In genomic region chr5:80474929-80475328, GRCh38 we compare ENCODE assay signal across 1 cellular context.
A peak's percentile ranks its signal among the peaks of the same experiment; 100 is the strongest.
TF ChIP-seq lines count a peak whose summit lies in the region.

No MANE protein-coding gene starts in this region.

TF ChIP-seq in HepG2, 621 proteins besides CTCF, POLR2A, EP300 and RAD21 (continued from another document):
- TF ChIP-seq SSRP1 (CRISPR knock-in tag; IDR thresholded peaks at IDR 0.05) (no peak), ZKSCAN8 (CRISPR knock-in tag; IDR thresholded peaks at IDR 0.05; ENCODE audit: borderline replicate concordance) (0 out of 2 replicates have a peak, but pooled peaks have one; percentile 53), ZNF24 (IDR thresholded peaks at IDR 0.05) (no peak), TBP (CRISPR knock-in tag; IDR thresholded peaks at IDR 0.05) (no peak), ETV6 (CRISPR knock-in tag; conservative IDR thresholded peaks at IDR 0.05) (no peak), HMGXB3 (CRISPR knock-in tag; IDR thresholded peaks at IDR 0.05; ENCODE audit: borderline replicate concordance) (no peak), ZC3H4 (CRISPR knock-in tag; IDR thresholded peaks at IDR 0.05; ENCODE audit: borderline replicate concordance) (no peak), ATF7-NPFF (CRISPR knock-in tag; IDR thresholded peaks at IDR 0.05; ENCODE audit: low read depth) (no peak), ZNF430 (CRISPR knock-in tag; IDR thresholded peaks at IDR 0.05) (no peak), SP140L (CRISPR knock-in tag; IDR thresholded peaks at IDR 0.05; ENCODE audit: borderline replicate concordance) (no peak), GABPA (IDR thresholded peaks at IDR 0.05; ENCODE audit: low read depth, low read length) (no peak), GABPA (CRISPR knock-in tag; IDR thresholded peaks at IDR 0.05; ENCODE audit: low read depth) (no peak), CCDC6 (CRISPR knock-in tag; IDR thresholded peaks at IDR 0.05) (no peak), ZFP90 (CRISPR knock-in tag; IDR thresholded peaks at IDR 0.05; ENCODE audit: borderline replicate concordance) (no peak), MIXL1 (CRISPR knock-in tag; IDR thresholded peaks at IDR 0.05) (no peak), ARHGAP35 (CRISPR knock-in tag; IDR thresholded peaks at IDR 0.05; ENCODE audit: borderline replicate concordance) (no peak), ZMYM4 (CRISPR knock-in tag; IDR thresholded peaks at IDR 0.05) (peak; percentile 91), HNRNPUL1 (IDR thresholded peaks at IDR 0.05; ENCODE audit: low read depth, low read length) (no peak), ZNF615 (CRISPR knock-in tag; IDR thresholded peaks at IDR 0.05; ENCODE audit: borderline replicate concordance) (no peak), ZNF326 (CRISPR knock-in tag; IDR thresholded peaks at IDR 0.05; ENCODE audit: borderline replicate concordance) (no peak), SATB2 (CRISPR knock-in tag; IDR thresholded peaks at IDR 0.05) (no peak), THRA (CRISPR knock-in tag; IDR thresholded peaks at IDR 0.05; ENCODE audit: borderline replicate concordance) (no peak), ZBTB1 (CRISPR knock-in tag; IDR thresholded peaks at IDR 0.05; ENCODE audit: borderline replicate concordance) (no peak), ZNF367 (CRISPR knock-in tag; IDR thresholded peaks at IDR 0.05; ENCODE audit: borderline replicate concordance) (no peak), BRCA1 (CRISPR knock-in tag; IDR thresholded peaks at IDR 0.05) (no peak), GPN1 (CRISPR knock-in tag; IDR thresholded peaks at IDR 0.05; ENCODE audit: borderline replicate concordance) (no peak), MXI1 (IDR thresholded peaks at IDR 0.05; ENCODE audit: borderline replicate concordance, low read depth, low read length) (no peak), CEBPG (CRISPR knock-in tag; IDR thresholded peaks at IDR 0.05) (peak; percentile 72), ZBTB44 (CRISPR knock-in tag; IDR thresholded peaks at IDR 0.05) (no peak), ZNF180 (CRISPR knock-in tag; IDR thresholded peaks at IDR 0.05; ENCODE audit: borderline replicate concordance, low read depth) (no peak), FOXA3 (CRISPR knock-in tag; IDR thresholded peaks at IDR 0.05) (peak; percentile 82), SNRNP70 (IDR thresholded peaks at IDR 0.05; ENCODE audit: low read depth, low read length) (no peak), ZNF275 (CRISPR knock-in tag; IDR thresholded peaks at IDR 0.05; ENCODE audit: borderline replicate concordance) (no peak), MEF2D (CRISPR knock-in tag; IDR thresholded peaks at IDR 0.05) (no peak)
- TF ChIP-seq, protein P1, sequence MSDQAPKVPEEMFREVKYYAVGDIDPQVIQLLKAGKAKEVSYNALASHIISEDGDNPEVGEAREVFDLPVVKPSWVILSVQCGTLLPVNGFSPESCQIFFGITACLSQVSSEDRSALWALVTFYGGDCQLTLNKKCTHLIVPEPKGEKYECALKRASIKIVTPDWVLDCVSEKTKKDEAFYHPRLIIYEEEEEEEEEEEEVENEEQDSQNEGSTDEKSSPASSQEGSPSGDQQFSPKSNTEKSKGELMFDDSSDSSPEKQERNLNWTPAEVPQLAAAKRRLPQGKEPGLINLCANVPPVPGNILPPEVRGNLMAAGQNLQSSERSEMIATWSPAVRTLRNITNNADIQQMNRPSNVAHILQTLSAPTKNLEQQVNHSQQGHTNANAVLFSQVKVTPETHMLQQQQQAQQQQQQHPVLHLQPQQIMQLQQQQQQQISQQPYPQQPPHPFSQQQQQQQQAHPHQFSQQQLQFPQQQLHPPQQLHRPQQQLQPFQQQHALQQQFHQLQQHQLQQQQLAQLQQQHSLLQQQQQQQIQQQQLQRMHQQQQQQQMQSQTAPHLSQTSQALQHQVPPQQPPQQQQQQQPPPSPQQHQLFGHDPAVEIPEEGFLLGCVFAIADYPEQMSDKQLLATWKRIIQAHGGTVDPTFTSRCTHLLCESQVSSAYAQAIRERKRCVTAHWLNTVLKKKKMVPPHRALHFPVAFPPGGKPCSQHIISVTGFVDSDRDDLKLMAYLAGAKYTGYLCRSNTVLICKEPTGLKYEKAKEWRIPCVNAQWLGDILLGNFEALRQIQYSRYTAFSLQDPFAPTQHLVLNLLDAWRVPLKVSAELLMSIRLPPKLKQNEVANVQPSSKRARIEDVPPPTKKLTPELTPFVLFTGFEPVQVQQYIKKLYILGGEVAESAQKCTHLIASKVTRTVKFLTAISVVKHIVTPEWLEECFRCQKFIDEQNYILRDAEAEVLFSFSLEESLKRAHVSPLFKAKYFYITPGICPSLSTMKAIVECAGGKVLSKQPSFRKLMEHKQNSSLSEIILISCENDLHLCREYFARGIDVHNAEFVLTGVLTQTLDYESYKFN (CRISPR knock-in tag; conservative IDR thresholded peaks at IDR 0.05): peak; percentile 69
- TF ChIP-seq, protein P2, sequence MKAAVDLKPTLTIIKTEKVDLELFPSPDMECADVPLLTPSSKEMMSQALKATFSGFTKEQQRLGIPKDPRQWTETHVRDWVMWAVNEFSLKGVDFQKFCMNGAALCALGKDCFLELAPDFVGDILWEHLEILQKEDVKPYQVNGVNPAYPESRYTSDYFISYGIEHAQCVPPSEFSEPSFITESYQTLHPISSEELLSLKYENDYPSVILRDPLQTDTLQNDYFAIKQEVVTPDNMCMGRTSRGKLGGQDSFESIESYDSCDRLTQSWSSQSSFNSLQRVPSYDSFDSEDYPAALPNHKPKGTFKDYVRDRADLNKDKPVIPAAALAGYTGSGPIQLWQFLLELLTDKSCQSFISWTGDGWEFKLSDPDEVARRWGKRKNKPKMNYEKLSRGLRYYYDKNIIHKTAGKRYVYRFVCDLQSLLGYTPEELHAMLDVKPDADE (CRISPR knock-in tag; IDR thresholded peaks at IDR 0.05): no peak
- TF ChIP-seq, protein P3, sequence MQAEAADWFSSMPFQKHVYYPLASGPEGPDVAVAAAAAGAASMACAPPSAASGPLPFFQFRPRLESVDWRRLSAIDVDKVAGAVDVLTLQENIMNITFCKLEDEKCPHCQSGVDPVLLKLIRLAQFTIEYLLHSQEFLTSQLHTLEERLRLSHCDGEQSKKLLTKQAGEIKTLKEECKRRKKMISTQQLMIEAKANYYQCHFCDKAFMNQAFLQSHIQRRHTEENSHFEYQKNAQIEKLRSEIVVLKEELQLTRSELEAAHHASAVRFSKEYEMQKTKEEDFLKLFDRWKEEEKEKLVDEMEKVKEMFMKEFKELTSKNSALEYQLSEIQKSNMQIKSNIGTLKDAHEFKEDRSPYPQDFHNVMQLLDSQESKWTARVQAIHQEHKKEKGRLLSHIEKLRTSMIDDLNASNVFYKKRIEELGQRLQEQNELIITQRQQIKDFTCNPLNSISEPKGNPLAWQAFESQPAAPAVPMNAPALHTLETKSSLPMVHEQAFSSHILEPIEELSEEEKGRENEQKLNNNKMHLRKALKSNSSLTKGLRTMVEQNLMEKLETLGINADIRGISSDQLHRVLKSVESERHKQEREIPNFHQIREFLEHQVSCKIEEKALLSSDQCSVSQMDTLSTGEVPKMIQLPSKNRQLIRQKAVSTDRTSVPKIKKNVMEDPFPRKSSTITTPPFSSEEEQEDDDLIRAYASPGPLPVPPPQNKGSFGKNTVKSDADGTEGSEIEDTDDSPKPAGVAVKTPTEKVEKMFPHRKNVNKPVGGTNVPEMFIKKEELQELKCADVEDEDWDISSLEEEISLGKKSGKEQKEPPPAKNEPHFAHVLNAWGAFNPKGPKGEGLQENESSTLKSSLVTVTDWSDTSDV (CRISPR knock-in tag; IDR thresholded peaks at IDR 0.05): no peak
- TF ChIP-seq, protein P4, sequence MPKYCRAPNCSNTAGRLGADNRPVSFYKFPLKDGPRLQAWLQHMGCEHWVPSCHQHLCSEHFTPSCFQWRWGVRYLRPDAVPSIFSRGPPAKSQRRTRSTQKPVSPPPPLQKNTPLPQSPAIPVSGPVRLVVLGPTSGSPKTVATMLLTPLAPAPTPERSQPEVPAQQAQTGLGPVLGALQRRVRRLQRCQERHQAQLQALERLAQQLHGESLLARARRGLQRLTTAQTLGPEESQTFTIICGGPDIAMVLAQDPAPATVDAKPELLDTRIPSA (CRISPR knock-in tag; IDR thresholded peaks at IDR 0.05; ENCODE audit: borderline replicate concordance): no peak
- TF ChIP-seq, protein P5, sequence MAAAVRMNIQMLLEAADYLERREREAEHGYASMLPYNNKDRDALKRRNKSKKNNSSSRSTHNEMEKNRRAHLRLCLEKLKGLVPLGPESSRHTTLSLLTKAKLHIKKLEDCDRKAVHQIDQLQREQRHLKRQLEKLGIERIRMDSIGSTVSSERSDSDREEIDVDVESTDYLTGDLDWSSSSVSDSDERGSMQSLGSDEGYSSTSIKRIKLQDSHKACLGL (CRISPR knock-in tag; IDR thresholded peaks at IDR 0.05): no peak
